In the genomic region with DNA sequence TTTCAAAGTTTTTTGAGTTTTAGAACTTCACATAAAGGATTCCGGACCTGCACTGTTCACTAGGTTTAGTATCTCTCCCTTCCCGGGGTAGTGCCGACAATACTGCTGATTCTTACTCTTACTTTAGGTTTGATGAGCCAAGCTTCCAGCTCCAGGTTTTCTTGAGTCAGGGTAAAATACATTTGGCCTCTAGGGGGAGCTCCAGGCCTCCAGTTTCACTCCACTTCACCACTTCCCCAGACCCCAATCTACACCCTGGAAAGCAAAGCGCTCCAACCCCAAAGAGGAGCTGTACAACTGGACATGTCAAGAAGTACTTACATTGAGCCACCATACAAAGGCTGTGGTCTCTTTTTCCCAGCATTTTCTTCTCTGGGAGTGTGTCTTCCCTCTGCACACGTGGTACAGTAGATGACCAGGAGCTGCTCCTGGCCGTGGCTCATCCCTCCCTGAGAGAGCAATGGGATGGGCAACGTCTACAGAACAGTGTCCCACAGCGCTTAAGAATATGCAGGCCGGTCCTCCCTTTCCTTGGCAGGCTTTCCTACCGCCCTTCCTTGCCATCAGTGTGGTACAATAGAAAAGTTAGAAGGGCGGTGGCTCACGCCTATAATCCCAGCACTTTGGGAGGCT, we compare ENCODE assay signal across 8 cellular contexts.
DNase-seq lines count a peak whose midpoint lies in the region; ATAC-seq, FAIRE-seq and TF ChIP-seq lines count a peak whose summit lies in the region.

No MANE protein-coding gene starts in this region.

- H4K8ac ChIP-seq in H1 (ENCODE audit: extremely low read depth, insufficient read depth, low read length) = no peak overlapping the region

- H3K27me3 ChIP-seq in H1 (replicated peaks in 1 of 4; ENCODE audit: control insufficient read depth in 3 of 4, extremely low read depth in 1 of 4, insufficient read depth in 3 of 4, low read length in 3 of 4) = no peaks in the 10 kb centered on the region

- H3K9me3 ChIP-seq in H1 (ENCODE audit: insufficient read depth in 2 of 2, low read depth in 1 of 2, low read length in 1 of 2) = no peaks in the 10 kb centered on the region

- H4K20me1 ChIP-seq in H1 (replicated peaks in 1 of 2; ENCODE audit: control insufficient read depth in 1 of 2, insufficient read depth in 2 of 2, low read length in 2 of 2) = no peaks in the 10 kb centered on the region

- H2AFZ ChIP-seq in H1 (ENCODE audit: low read length) = peak overlapping the region; percentile 91; the same call in 1 of the 2 replicates

- no peak overlapping the region for H2BK12ac ChIP-seq in H1 (ENCODE audit: low read depth, low read length)

- no peak overlapping the region for H3K4me3 ChIP-seq in H1 (ENCODE audit: extremely low read depth in 1 of 4, insufficient read depth in 2 of 4, low read depth in 3 of 4, low read length in 4 of 4)

- peak; percentile 59 for ATAC-seq in HG02885 (IDR thresholded peaks at IDR 0.05; ENCODE audit: poor library complexity, unreplicated experiment)
- ATAC-seq in GM18907 (IDR thresholded peaks at IDR 0.05; ENCODE audit: unreplicated experiment) = no peak

- H3K4ac ChIP-seq in H1 (replicated peaks; ENCODE audit: insufficient read length, low read depth, low read length) = no peak overlapping the region

- TF ChIP-seq POLR2A in H1 (IDR thresholded peaks at IDR 0.05; ENCODE audit: control extremely low read depth in 1 of 2, low read depth in 2 of 2, low read length in 2 of 2) = no peak

- POLR2A ChIA-PET in H1 (lab: Charles Lee; ENCODE audit: partially characterized antibody) = interaction anchor here (0.7 to 1.6 kb wide), 3 partner anchors 16 to 256 kb away, joined by 3 to 4 read pairs (median 3); a partner anchor contains a TSS

- CTCF ChIA-PET in H1 (lab: Charles Lee; ENCODE audit: partially characterized antibody) = interaction anchor here (0.8 to 4.5 kb wide), 54 partner anchors 11 to 441 kb away, joined by 3 to 51 read pairs (median 4); a partner anchor contains a TSS

- H3K23ac ChIP-seq in H1 (ENCODE audit: insufficient read length) = no peak overlapping the region

- no peak overlapping the region for H3K9ac ChIP-seq in H1 (replicated peaks in 1 of 4; ENCODE audit: extremely low read depth in 1 of 4, low read depth in 3 of 4, low read length in 3 of 4)

- no peak overlapping the region for H3K56ac ChIP-seq in H1 (replicated peaks; ENCODE audit: insufficient read length, low read depth, low read length)

- WGBS in H1 (ENCODE audit: extremely low coverage in 1 of 2, insufficient coverage in 1 of 2, insufficient read length in 1 of 2, insufficient replicate concordance in 2 of 2, low coverage in 1 of 2, low lambda C conversion rate in 2 of 2, missing lambda C conversion rate in 1 of 2), 2 experiments = 67% methylated on average over 12 of the region's 12 CpGs; no CpG with 5 or more reads in 1 of the 2 experiments

- H4K5ac ChIP-seq in H1 (ENCODE audit: insufficient read length, low read depth, low read length) = no peak overlapping the region

- no peak overlapping the region for H2AK5ac ChIP-seq in H1 (ENCODE audit: low read depth, low read length)

- peak; percentile 94 for FAIRE-seq in H1 (lab: Jason Lieb, UNC)

- H3K27ac ChIP-seq in H1 (ENCODE audit: low read depth, low read length) = no peak overlapping the region

- H3K36me3 ChIP-seq in H1 (ENCODE audit: control insufficient read depth in 2 of 4, insufficient read depth in 4 of 4, low read length in 3 of 4) = no peaks in the 10 kb centered on the region

- H3K79me1 ChIP-seq in H1 (ENCODE audit: low read depth, low read length) = no peaks in the 10 kb centered on the region

- H3K14ac ChIP-seq in H1 (ENCODE audit: insufficient read length) = no peak overlapping the region

- TF ChIP-seq RAD21 in H1 (IDR thresholded peaks at IDR 0.05 in 1 of 2, conservative IDR thresholded peaks at IDR 0.05 in 1 of 2; ENCODE audit: low read depth in 2 of 2, low read length in 2 of 2) = peak; percentile 95 to 96

- no peaks in the 10 kb centered on the region for H3K79me2 ChIP-seq in H1 (ENCODE audit: control insufficient read depth in 1 of 2, insufficient read depth in 2 of 2, low read length in 2 of 2)

- H2BK20ac ChIP-seq in H1 (ENCODE audit: low read length) = no peak overlapping the region

- H3K4me2 ChIP-seq in H1 (ENCODE audit: insufficient read depth in 1 of 2, low read depth in 2 of 2, low read length in 2 of 2) = no peak overlapping the region

- no peak overlapping the region for H2BK15ac ChIP-seq in H1 (ENCODE audit: low read length)

- peak; percentile 37 to 82 (median 81) for TF ChIP-seq CTCF in H1 (IDR thresholded peaks at IDR 0.05; ENCODE audit: control extremely low read depth in 1 of 3, insufficient read depth in 1 of 3, low read depth in 1 of 3, low read length in 3 of 3)

- no peak overlapping the region for H3K18ac ChIP-seq in H1 (ENCODE audit: extremely low read depth, low read length)

- DNase-seq in DMS114 treated with DMSO at 0.1 percent for 48 hours (lab: John Stamatoyannopoulos, UW; ENCODE audit: unreplicated experiment) (peak; percentile 46), NCI-H82 treated with DMSO at 0.1 percent for 48 hours (lab: John Stamatoyannopoulos, UW; ENCODE audit: unreplicated experiment) (peak; percentile 33), H1 (ENCODE audit: low read depth in 1 of 2, low spot score in 2 of 2) (peak; percentile 70 to 92), mucosa of gallbladder (ENCODE audit: low spot score) (peak; percentile 75)
- DNase-seq in activated CD4-positive, alpha-beta T cell treated with anti-CD3 and anti-CD28 coated beads, Interleukin-2, amount 50 U/mL, for 4 hours = peak; percentile 57 to 60
- DNase-seq in stimulated activated CD8-positive, alpha-beta memory T cell treated with anti-CD3 and anti-CD28 coated beads, Interleukin-7, amount 100 ng/mL, for 48 hours (ENCODE audit: extremely low read depth in 1 of 2, low read depth in 1 of 2) = peak; percentile 1 to 41

- H3K23me2 ChIP-seq in H1 (ENCODE audit: low read depth, low read length) = no peaks in the 10 kb centered on the region

- no peaks in the 10 kb centered on the region for H3K4me1 ChIP-seq in H1 (replicated peaks in 1 of 4; ENCODE audit: control insufficient read depth in 3 of 4, insufficient read depth in 4 of 4, low read length in 3 of 4)

- H2BK5ac ChIP-seq in H1 (ENCODE audit: low read depth, low read length) = no peak overlapping the region

- no peak overlapping the region for H2BK120ac ChIP-seq in H1 (replicated peaks; ENCODE audit: low read depth, low read length)

- TF ChIP-seq EP300 in H1 (IDR thresholded peaks at IDR 0.05; ENCODE audit: borderline replicate concordance in 1 of 2, low read depth in 2 of 2, low read length in 2 of 2) = no peak

- H4K91ac ChIP-seq in H1 (replicated peaks; ENCODE audit: insufficient read length, low read length) = no peak overlapping the region

TF ChIP-seq in H1, 55 proteins besides CTCF, POLR2A, EP300 and RAD21:
- peak; percentile 55; the same call in 1 of the 2 replicates for TF ChIP-seq BACH1 (IDR thresholded peaks at IDR 0.05; ENCODE audit: low read length)
- no peak for TF ChIP-seq EGR1 (IDR thresholded peaks at IDR 0.05; ENCODE audit: borderline replicate concordance, low read depth, low read length)

Comparison
In these comparisons a context has a peak if more than half of its experiments do, and no peak if none do; other contexts are left out.
1. DNase-seq: peak in every context shown above with its lines; median percentile 81 in H1; 75 in mucosa of gallbladder; 58 in activated CD4-positive, alpha-beta T cell treated with anti-CD3 and anti-CD28 coated beads, Interleukin-2, amount 50 U/mL, for 4 hours; 46 in DMS114 treated with DMSO at 0.1 percent for 48 hours; 33 in NCI-H82 treated with DMSO at 0.1 percent for 48 hours; 21 in stimulated activated CD8-positive, alpha-beta memory T cell treated with anti-CD3 and anti-CD28 coated beads, Interleukin-7, amount 100 ng/mL, for 48 hours.